15 cellular contexts compared by ENCODE assay signal in genomic region chr4:6680372-6681034, GRCh38. TPM values are rescaled to one million over a fixed set of nuclear protein-coding genes. Genes with fewer than 3 reads are reported as not detected.
DNase-seq lines count a peak whose midpoint lies in the region; ATAC-seq and TF ChIP-seq lines count a peak whose summit lies in the region.
"Had no signal": no experiment of that assay in that cellular context is flagged by ENCODE, and none has a peak within 500 bp of the region (broad histone marks: within the 10 kb centered on the region; RNA-seq: fewer than 3 reads in every experiment).

No MANE protein-coding gene starts in this region.

- intact Hi-C loops in mammary epithelial cell (cut with micrococcal nuclease), result no loop called here

- H3K4me2 ChIP-seq in H9 (ENCODE audit: insufficient read depth, insufficient read length, low read length) (no peak overlapping the region), mammary epithelial cell (ENCODE audit: insufficient read depth, low read depth, low read length) (no peak overlapping the region), neural progenitor cell (no peak overlapping the region)

- H2BK20ac ChIP-seq in H9 (ENCODE audit: low read depth, low read length, poor library complexity, severe bottlenecking), result no peak overlapping the region

- no peak for ATAC-seq in GM21786 (IDR thresholded peaks at IDR 0.05; ENCODE audit: unreplicated experiment)

- H4K8ac ChIP-seq in H9 (replicated peaks; ENCODE audit: insufficient read length, low read depth, low read length), result no peak overlapping the region

- dilution Hi-C loops in mammary epithelial cell (cut with HindIII; ENCODE audit: low sequenced_read_pairs), result no loop called here

- H3K23me2 ChIP-seq in H9 (ENCODE audit: insufficient read length, low read depth, low read length, poor library complexity, severe bottlenecking), result no peaks in the 10 kb centered on the region

- H4K20me1 ChIP-seq in H9 (ENCODE audit: control insufficient read depth, insufficient read depth, insufficient read length), result no peaks in the 10 kb centered on the region
- no peaks in the 10 kb centered on the region for H4K20me1 ChIP-seq in mammary epithelial cell (ENCODE audit: insufficient read depth, low read length)
- peaks cover 18% of the 10 kb centered on the region for H4K20me1 ChIP-seq in neural progenitor cell (ENCODE audit: low read depth)

- no peak overlapping the region for H4K91ac ChIP-seq in H9 (ENCODE audit: insufficient read length, low read depth, low read length)

- H3K27ac Mint-ChIP-seq in H9, result no peak overlapping the region
- H3K27ac Mint-ChIP-seq in neural progenitor cell, result no peak overlapping the region

- no peak overlapping the region for H3K23ac ChIP-seq in H9 (ENCODE audit: insufficient read length, low read depth, low read length)

- no peak overlapping the region for H3K4me3 Mint-ChIP-seq in H9
- peak overlapping the region; percentile 30 for H3K4me3 Mint-ChIP-seq in neural progenitor cell

- H3K27me3 ChIP-seq in H9 (ENCODE audit: insufficient read depth, low read length) (no peaks in the 10 kb centered on the region), mammary epithelial cell (ENCODE audit: insufficient read depth, low read length) (no peaks in the 10 kb centered on the region), neural progenitor cell (no peaks in the 10 kb centered on the region)
- H3K27me3 ChIP-seq: adrenal gland, esophagus squamous epithelium, SJSA1 had no signal

- H3K4me1 ChIP-seq in H9 (ENCODE audit: insufficient read depth, low read length), result peaks cover 3% of the 10 kb centered on the region; the same call in 1 of the 2 replicates
- H3K4me1 ChIP-seq in mammary epithelial cell (ENCODE audit: insufficient read depth, low read length), result peaks cover 12% of the 10 kb centered on the region
- peaks cover 10% of the 10 kb centered on the region for H3K4me1 ChIP-seq in neural progenitor cell

- H3K27ac ChIP-seq in H9 (ENCODE audit: insufficient read length, low read depth, low read length) (no peak overlapping the region), mammary epithelial cell (ENCODE audit: insufficient read depth, low read depth, low read length) (no peak overlapping the region), neural progenitor cell (no peak overlapping the region), RWPE1 (no peak overlapping the region)
- H3K27ac ChIP-seq: adrenal gland, esophagus squamous epithelium, SJSA1, skin epidermis had no signal

- H3K18ac ChIP-seq in H9 (ENCODE audit: insufficient read length, low read depth, low read length), result no peak overlapping the region

- H3K14ac ChIP-seq in H9 (ENCODE audit: insufficient read depth, low read length), result no peak overlapping the region

- H2BK120ac ChIP-seq in H9 (ENCODE audit: low read depth, low read length, poor library complexity, severe bottlenecking), result no peak overlapping the region

- H3K36me3 Mint-ChIP-seq in H9 (ENCODE audit: insufficient read depth in 1 of 3, low read depth in 3 of 3), result peaks cover 22 to 26% (median 23%) of the 10 kb centered on the region in 3 experiments; a peak in 6 of 7 replicates
- H3K36me3 Mint-ChIP-seq in neural progenitor cell, result peaks cover 24% of the 10 kb centered on the region

- no peaks in the 10 kb centered on the region for H3F3A ChIP-seq in neural progenitor cell (ENCODE audit: low read depth)

- DNase-seq in DMS53 (lab: John Stamatoyannopoulos, UW), result peak; percentile 57
- DNase-seq in DMS53 treated with DMSO at 0.1 percent for 48 hours (lab: John Stamatoyannopoulos, UW; ENCODE audit: unreplicated experiment), result no peak
- DNase-seq in H9, result peak; percentile 80
- no peak for DNase-seq in mammary epithelial cell
- peak; percentile 46 for DNase-seq in neural progenitor cell (ENCODE audit: low spot score)
- DNase-seq in RWPE1 (ENCODE audit: low spot score), result no peak
- no peak for DNase-seq in activated T-cell treated with anti-CD3 and anti-CD28 coated beads, Interleukin-2, amount 50 U/mL, for 1 hour
- DNase-seq: adrenal gland; esophagus squamous epithelium; NK-92 treated with Interleukin-12 subunit alpha and Interleukin-12 subunit beta, amount 100 ng/mL, for 24 hours had no signal

- H3K79me2 ChIP-seq in H9 (ENCODE audit: insufficient read depth, low read length), result peaks cover 7% of the 10 kb centered on the region; the same call in 1 of the 2 replicates
- peaks cover 18% of the 10 kb centered on the region for H3K79me2 ChIP-seq in mammary epithelial cell (ENCODE audit: insufficient read depth, low read length)
- peaks cover 22% of the 10 kb centered on the region for H3K79me2 ChIP-seq in neural progenitor cell (ENCODE audit: low read depth)

- no peak overlapping the region for H2BK5ac ChIP-seq in H9 (ENCODE audit: insufficient read length, low read length)

- H3K9me3 ChIP-seq in H9 (ENCODE audit: control insufficient read depth, low read depth, low read length), result no peaks in the 10 kb centered on the region
- H3K9me3 ChIP-seq in mammary epithelial cell (replicated peaks; ENCODE audit: insufficient read depth, low read length), result no peaks in the 10 kb centered on the region
- H3K9me3 ChIP-seq in neural progenitor cell (ENCODE audit: low read depth), result no peaks in the 10 kb centered on the region
- H3K9me3 ChIP-seq: adrenal gland, esophagus squamous epithelium, SJSA1 had no signal

- CTCF ChIA-PET in mammary epithelial cell (lab: Charles Lee; ENCODE audit: low non-redundant PET), result interaction anchor here (0.5 to 1.2 kb wide), 2 partner anchors 9 to 10 kb away, joined by 3 read pairs; no protein-coding TSS in a partner anchor
- CTCF ChIA-PET in RWPE1 (lab: Yijun Ruan, JAX), result interaction anchor here (0.7 kb wide), 1 partner anchor 95 kb away, joined by 4 read pairs; no protein-coding TSS in a partner anchor

- POLR2A ChIA-PET in RWPE1 (lab: Yijun Ruan, JAX; ENCODE audit: low non-redundant PET), result no interaction called here

- H2AFZ ChIP-seq in H9 (ENCODE audit: low read length) (no peak overlapping the region), mammary epithelial cell (ENCODE audit: low read depth, low read length) (no peak overlapping the region), neural progenitor cell (replicated peaks) (no peak overlapping the region)

- H3K4me3 ChIP-seq in mammary epithelial cell (replicated peaks in 1 of 3; ENCODE audit: insufficient read depth in 1 of 3, low read depth in 2 of 3, low read length in 3 of 3) (no peak overlapping the region), neural progenitor cell (no peak overlapping the region)
- H3K4me3 ChIP-seq: adrenal gland, esophagus squamous epithelium, SJSA1, skin epidermis had no signal

- in situ Hi-C loops in mammary epithelial cell (cut with MboI; ENCODE audit: low sequenced_read_pairs in 2 of 2), result no loop called here

- no peak overlapping the region for H4K5ac ChIP-seq in H9 (ENCODE audit: insufficient read length, low read depth, low read length)

- no peak overlapping the region for H2AK5ac ChIP-seq in H9 (ENCODE audit: insufficient read length, low read length)

- H3K56ac ChIP-seq in H9 (ENCODE audit: insufficient read length, low read depth, low read length), result no peak overlapping the region

- WGBS in H9 (ENCODE audit: extremely low coverage, insufficient read length, low lambda C conversion rate), result no CpG with 5 or more reads among the region's 10 CpGs
- WGBS in mammary epithelial cell (ENCODE audit: low coverage, missing lambda C conversion rate), result 89% methylated on average over 8 of the region's 10 CpGs

- H3K4ac ChIP-seq in H9 (ENCODE audit: low read depth, low read length), result no peak overlapping the region

- no peak overlapping the region for H3T11ph ChIP-seq in H9 (ENCODE audit: low read length)

- H3K36me3 ChIP-seq in mammary epithelial cell (ENCODE audit: insufficient read depth, low read length), result no peaks in the 10 kb centered on the region
- H3K36me3 ChIP-seq in neural progenitor cell, result peaks cover 4% of the 10 kb centered on the region
- H3K36me3 ChIP-seq: adrenal gland had no signal

- H3K4me1 Mint-ChIP-seq in H9 (peaks cover 15 to 18% of the 10 kb centered on the region in 2 experiments), neural progenitor cell (peaks cover 23% of the 10 kb centered on the region)

- H3K79me1 ChIP-seq in H9 (ENCODE audit: insufficient read depth, low read depth, low read length, poor library complexity, severe bottlenecking), result peaks cover 6% of the 10 kb centered on the region

- H3K9me3 Mint-ChIP-seq in H9 (no peaks in the 10 kb centered on the region; a peak in 3 of 5 replicates), neural progenitor cell (no peaks in the 10 kb centered on the region)

- TF ChIP-seq CTCF in H9 (conservative IDR thresholded peaks at IDR 0.05), result peak; percentile 76
- TF ChIP-seq CTCF in mammary epithelial cell (conservative IDR thresholded peaks at IDR 0.05 in 1 of 2, IDR thresholded peaks at IDR 0.05 in 1 of 2; ENCODE audit: extremely low read depth in 1 of 2, insufficient read depth in 1 of 2, low read depth in 1 of 2, low read length in 2 of 2), result peak; percentile 6 to 23
- peak; percentile 44 for TF ChIP-seq CTCF in neural progenitor cell (IDR thresholded peaks at IDR 0.05)
- TF ChIP-seq CTCF in RWPE1 (conservative IDR thresholded peaks at IDR 0.05; ENCODE audit: low read depth), result no peak

- BruUV-seq in mammary epithelial cell (replicated peaks; lab: Mats Ljungman, UMichigan), result no TSS peak

- no peak overlapping the region for H3K9ac ChIP-seq in H9 (ENCODE audit: extremely low read depth, insufficient read length, low read length)
- no peak overlapping the region for H3K9ac ChIP-seq in mammary epithelial cell (ENCODE audit: insufficient read depth, low read length)
- no peak overlapping the region for H3K9ac ChIP-seq in neural progenitor cell

- H2BK15ac ChIP-seq in H9 (ENCODE audit: low read depth, low read length), result no peak overlapping the region

- no peak overlapping the region for H2BK12ac ChIP-seq in H9 (ENCODE audit: insufficient read length, low read depth, low read length)

- peaks cover 7% of the 10 kb centered on the region for H3K27me3 Mint-ChIP-seq in H9 (ENCODE audit: low read depth)
- H3K27me3 Mint-ChIP-seq in neural progenitor cell (ENCODE audit: insufficient read depth, low read depth), result peaks cover 6% of the 10 kb centered on the region

RNA-seq across cellular contexts. Expression of gene S100P, which starts 13.2 kb away (rescaled TPM):
- total RNA-seq in H9 (2021), result not detected in 2 replicates
- under 1 TPM in 1 of 2 donors, not detected in 1; 0.17 TPM for total RNA-seq in mammary epithelial cell
- 0.77 TPM for polyA plus RNA-seq in mammary epithelial cell
- not detected for polyA minus RNA-seq in mammary epithelial cell
- total RNA-seq in neural progenitor cell (ENCODE audit: low replicate concordance), result not detected in 2 replicates
- total RNA-seq: A172, M059J, SJSA1 had no signal

RNA-seq across cellular contexts. Expression of gene MRFAP1L1, which starts 29.2 kb away (rescaled TPM):
- 57.7 and 60.3 TPM in 2 replicates for total RNA-seq in H9 (2021)
- 10 to 100 TPM; 34.0 to 35.9 TPM for total RNA-seq in mammary epithelial cell
- polyA plus RNA-seq in mammary epithelial cell, result 38.6 TPM
- 12.8 TPM for polyA minus RNA-seq in mammary epithelial cell
- total RNA-seq in neural progenitor cell (ENCODE audit: low replicate concordance), result 90.6 and 141 TPM in 2 replicates

RNA-seq across cellular contexts. Expression of gene BLOC1S4, which starts 35.5 kb away (rescaled TPM):
- total RNA-seq in H9 (2021) (14.3 and 14.9 TPM in 2 replicates), mammary epithelial cell (10 to 100 TPM; 14.1 to 15.3 TPM), neural progenitor cell (ENCODE audit: low replicate concordance) (10.5 and 24.6 TPM in 2 replicates)
- 14.7 TPM for polyA plus RNA-seq in mammary epithelial cell
- 0.26 TPM for polyA minus RNA-seq in mammary epithelial cell

RNA-seq across cellular contexts. Expression of gene MRFAP1, which starts 40.0 kb away (rescaled TPM):
- total RNA-seq in H9 (2021) (328 and 329 TPM in 2 replicates), mammary epithelial cell (100 to 1,000 TPM in 1 of 2 donors, 10 to 100 TPM in 1; 71.2 to 248 TPM), neural progenitor cell (ENCODE audit: low replicate concordance) (162 and 178 TPM in 2 replicates)
- 169 TPM for polyA plus RNA-seq in mammary epithelial cell
- polyA minus RNA-seq in mammary epithelial cell, result 109 TPM

Comparison
In these comparisons a context has a peak if more than half of its experiments do, and no peak if none do; other contexts are left out.
1. DNase-seq: peak in DMS53 (single experiment), H9 (single experiment) and neural progenitor cell (single experiment); none in DMS53 treated with DMSO at 0.1 percent for 48 hours (single experiment), mammary epithelial cell (single experiment), RWPE1 (single experiment) and activated T-cell treated with anti-CD3 and anti-CD28 coated beads, Interleukin-2, amount 50 U/mL, for 1 hour (single experiment).